8 cellular contexts compared by ENCODE assay signal in genomic region chr20:45890077-45890996, GRCh38. TPM values are rescaled to one million over a fixed set of nuclear protein-coding genes. Genes with fewer than 3 reads are reported as not detected.
DNase-seq lines count a peak whose midpoint lies in the region; ATAC-seq and TF ChIP-seq lines count a peak whose summit lies in the region.

No MANE protein-coding gene starts in this region.

- peaks cover 8% of the 10 kb centered on the region for H3K4me1 Mint-ChIP-seq in progenitor cell of endocrine pancreas (ENCODE audit: low read depth)

- H3K27ac Mint-ChIP-seq in progenitor cell of endocrine pancreas = peak overlapping the region; percentile 97

- no peaks in the 10 kb centered on the region for H3K9me3 Mint-ChIP-seq in progenitor cell of endocrine pancreas (ENCODE audit: low read depth)

- ATAC-seq in HG03521 (IDR thresholded peaks at IDR 0.05; ENCODE audit: unreplicated experiment) = peak; percentile 16
- peak; percentile 87 to 88 for ATAC-seq in right cardiac atrium
- ATAC-seq in HG03039 (IDR thresholded peaks at IDR 0.05; ENCODE audit: unreplicated experiment) = no peak

- peak overlapping the region; percentile 86 for H3K4me3 Mint-ChIP-seq in progenitor cell of endocrine pancreas (ENCODE audit: low read depth)

- intact Hi-C loops in right cardiac atrium (cut with DNase I) = loop anchor here in 2 of 4 donors (2.0 to 10.0 kb wide), 3 partner anchors 44 to 74 kb away; partner anchors contain the start of gene PCIF1 (in 1 of the 2)

- H3K27ac ChIP-seq in SJCRH30 (peak overlapping the region; percentile 84), right cardiac atrium (ENCODE audit: low read length) (peak overlapping the region; percentile 53)

- peak; percentile 87 for TF ChIP-seq CTCF in astrocyte of the spinal cord (IDR thresholded peaks at IDR 0.05; ENCODE audit: low read depth, low read length)
- TF ChIP-seq CTCF in progenitor cell of endocrine pancreas (IDR thresholded peaks at IDR 0.05; ENCODE audit: unreplicated experiment) = peak; percentile 77

- H3K36me3 ChIP-seq in SJCRH30 = peaks cover 10% of the 10 kb centered on the region

- H3K9me3 ChIP-seq in SJCRH30 (replicated peaks) = no peaks in the 10 kb centered on the region
- no peaks in the 10 kb centered on the region for H3K9me3 ChIP-seq in right cardiac atrium (ENCODE audit: control insufficient read depth, low read length)

- no peaks in the 10 kb centered on the region for H3K27me3 ChIP-seq in SJCRH30
- no peaks in the 10 kb centered on the region for H3K27me3 ChIP-seq in right cardiac atrium (ENCODE audit: control insufficient read depth, insufficient read depth)

- in situ Hi-C loops in astrocyte of the spinal cord (cut with HindIII; ENCODE audit: low sequenced_read_pairs) = no loop called here

- H3K4me3 ChIP-seq in SJCRH30 (peak overlapping the region; percentile 89), astrocyte of the spinal cord (ENCODE audit: low read depth, low read length) (peak overlapping the region; percentile 80), right cardiac atrium (ENCODE audit: low read length) (peak overlapping the region; percentile 67)

- peaks cover 34% of the 10 kb centered on the region for H3K4me1 ChIP-seq in SJCRH30
- no peaks in the 10 kb centered on the region for H3K4me1 ChIP-seq in right cardiac atrium (ENCODE audit: control insufficient read depth, insufficient read depth, low read length)

- DNase-seq in NCI-H1694 treated with DMSO at 0.1 percent for 48 hours (lab: John Stamatoyannopoulos, UW) (peak; percentile 1), NCI-H1694 (lab: John Stamatoyannopoulos, UW) (no peak), SJCRH30 (peak; percentile 82 to 84), astrocyte of the spinal cord (ENCODE audit: low read depth, low spot score) (peak; percentile 84), right cardiac atrium (peak; percentile 86 to 95 (median 93)), progenitor cell of endocrine pancreas (ENCODE audit: low spot score, unreplicated experiment) (peak; percentile 69)

- H3K36me3 Mint-ChIP-seq in progenitor cell of endocrine pancreas (ENCODE audit: insufficient read depth) = peaks cover 5% of the 10 kb centered on the region

- under 1% methylated on average over 79 of the region's 79 CpGs for WGBS in right cardiac atrium

- no peaks in the 10 kb centered on the region for H3K27me3 Mint-ChIP-seq in progenitor cell of endocrine pancreas

RNA-seq across cellular contexts. Expression of gene NEURL2, which starts 0.7 kb away (rescaled TPM):
- 3.9 and 6.7 TPM in 2 replicates for total RNA-seq in SJCRH30 (2014; rRNA removed; shearing (Covaris generic))
- 1 to 10 TPM; 7.5 to 9.8 (median 7.9) TPM for total RNA-seq in right cardiac atrium
- 7.0 TPM for polyA plus RNA-seq in right cardiac atrium
- total RNA-seq in progenitor cell of endocrine pancreas = 6.3 and 8.4 TPM in 2 replicates

RNA-seq across cellular contexts. Expression of gene CTSA, which starts 0.8 kb away (rescaled TPM):
- 85.2 and 91.4 TPM in 2 replicates for total RNA-seq in SJCRH30 (2014; rRNA removed; shearing (Covaris generic))
- total RNA-seq in right cardiac atrium (100 to 1,000 TPM; 102 to 134 (median 112) TPM), progenitor cell of endocrine pancreas (91.3 and 92.1 TPM in 2 replicates)
- polyA plus RNA-seq in right cardiac atrium = 126 TPM

RNA-seq across cellular contexts. Expression of gene SPATA25, which starts 2.9 kb away (rescaled TPM):
- 2.1 and 2.8 TPM in 2 replicates for total RNA-seq in SJCRH30 (2014; rRNA removed; shearing (Covaris generic))
- 1 to 10 TPM; 1.8 to 2.6 (median 2.2) TPM for total RNA-seq in right cardiac atrium
- polyA plus RNA-seq in right cardiac atrium = 1.7 TPM
- total RNA-seq in progenitor cell of endocrine pancreas = 3.6 and 4.2 TPM in 2 replicates

RNA-seq across cellular contexts. Expression of gene ZSWIM1, which starts 9.3 kb away (rescaled TPM):
- total RNA-seq in SJCRH30 (2014; rRNA removed; shearing (Covaris generic)) = 20.5 and 23.2 TPM in 2 replicates
- 10 to 100 TPM; 10.5 to 13.5 (median 11.2) TPM for total RNA-seq in right cardiac atrium
- 5.5 TPM for polyA plus RNA-seq in right cardiac atrium
- total RNA-seq in progenitor cell of endocrine pancreas = 13.3 and 15.1 TPM in 2 replicates

RNA-seq across cellular contexts. Expression of gene PLTP, which starts 21.6 kb away (rescaled TPM):
- total RNA-seq in SJCRH30 (2014; rRNA removed; shearing (Covaris generic)) = 14.5 and 15.6 TPM in 2 replicates
- 100 to 1,000 TPM in 2 of 4 donors, 10 to 100 TPM in 2; 63.7 to 117 (median 90.4) TPM for total RNA-seq in right cardiac atrium
- 34.3 TPM for polyA plus RNA-seq in right cardiac atrium
- total RNA-seq in progenitor cell of endocrine pancreas = 28.6 and 29.6 TPM in 2 replicates
